Comparison of ENCODE assay signal across 2 cellular contexts in the genomic region with DNA sequence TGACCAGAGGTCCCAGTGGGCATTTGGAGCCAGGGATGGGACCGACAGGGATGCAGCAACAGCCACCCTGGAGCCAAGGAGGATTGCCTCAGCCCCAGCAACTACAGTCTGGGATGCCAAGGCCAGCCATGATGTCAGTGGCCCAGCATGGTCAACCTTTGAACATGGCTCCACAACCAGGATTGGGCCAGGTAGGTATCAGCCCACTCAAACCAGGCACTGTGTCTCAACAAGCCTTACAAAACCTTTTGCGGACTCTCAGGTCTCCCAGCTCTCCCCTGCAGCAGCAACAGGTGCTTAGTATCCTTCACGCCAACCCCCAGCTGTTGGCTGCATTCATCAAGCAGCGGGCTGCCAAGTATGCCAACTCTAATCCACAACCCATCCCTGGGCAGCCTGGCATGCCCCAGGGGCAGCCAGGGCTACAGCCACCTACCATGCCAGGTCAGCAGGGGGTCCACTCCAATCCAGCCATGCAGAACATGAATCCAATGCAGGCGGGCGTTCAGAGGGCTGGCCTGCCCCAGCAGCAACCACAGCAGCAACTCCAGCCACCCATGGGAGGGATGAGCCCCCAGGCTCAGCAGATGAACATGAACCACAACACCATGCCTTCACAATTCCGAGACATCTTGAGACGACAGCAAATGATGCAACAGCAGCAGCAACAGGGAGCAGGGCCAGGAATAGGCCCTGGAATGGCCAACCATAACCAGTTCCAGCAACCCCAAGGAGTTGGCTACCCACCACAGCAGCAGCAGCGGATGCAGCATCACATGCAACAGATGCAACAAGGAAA.
A peak's percentile ranks its signal among the peaks of the same experiment; 100 is the strongest.
TF ChIP-seq lines count a peak whose summit lies in the region.

No MANE protein-coding gene starts in this region.

TF ChIP-seq in IMR-90, 13 proteins besides CTCF, POLR2A, EP300 and RAD21:
- TF ChIP-seq NFE2L2 (IDR thresholded peaks at IDR 0.05; ENCODE audit: low read depth, low read length) (no peak), FOS (IDR thresholded peaks at IDR 0.05; ENCODE audit: low read depth, low read length) (no peak), CHD1 (IDR thresholded peaks at IDR 0.05; ENCODE audit: low read depth, low read length) (no peak)
- TF ChIP-seq, protein P1, sequence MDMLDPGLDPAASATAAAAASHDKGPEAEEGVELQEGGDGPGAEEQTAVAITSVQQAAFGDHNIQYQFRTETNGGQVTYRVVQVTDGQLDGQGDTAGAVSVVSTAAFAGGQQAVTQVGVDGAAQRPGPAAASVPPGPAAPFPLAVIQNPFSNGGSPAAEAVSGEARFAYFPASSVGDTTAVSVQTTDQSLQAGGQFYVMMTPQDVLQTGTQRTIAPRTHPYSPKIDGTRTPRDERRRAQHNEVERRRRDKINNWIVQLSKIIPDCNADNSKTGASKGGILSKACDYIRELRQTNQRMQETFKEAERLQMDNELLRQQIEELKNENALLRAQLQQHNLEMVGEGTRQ (IDR thresholded peaks at IDR 0.05; ENCODE audit: low read depth, low read length): no peak
- TF ChIP-seq, protein P2, sequence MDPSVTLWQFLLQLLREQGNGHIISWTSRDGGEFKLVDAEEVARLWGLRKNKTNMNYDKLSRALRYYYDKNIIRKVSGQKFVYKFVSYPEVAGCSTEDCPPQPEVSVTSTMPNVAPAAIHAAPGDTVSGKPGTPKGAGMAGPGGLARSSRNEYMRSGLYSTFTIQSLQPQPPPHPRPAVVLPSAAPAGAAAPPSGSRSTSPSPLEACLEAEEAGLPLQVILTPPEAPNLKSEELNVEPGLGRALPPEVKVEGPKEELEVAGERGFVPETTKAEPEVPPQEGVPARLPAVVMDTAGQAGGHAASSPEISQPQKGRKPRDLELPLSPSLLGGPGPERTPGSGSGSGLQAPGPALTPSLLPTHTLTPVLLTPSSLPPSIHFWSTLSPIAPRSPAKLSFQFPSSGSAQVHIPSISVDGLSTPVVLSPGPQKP (IDR thresholded peaks at IDR 0.05; ENCODE audit: borderline replicate concordance, low read depth, low read length): no peak
TF ChIP-seq in IMR-90: peak in this region for 0.

TF ChIP-seq in K562, 482 proteins besides CTCF, POLR2A, EP300 and RAD21:
- TF ChIP-seq POLR2AphosphoS5 (IDR thresholded peaks at IDR 0.05; ENCODE audit: control insufficient read depth, insufficient read depth, low read depth, low read length) (peak; percentile 7; the same call in 1 of the 2 replicates), POLR2G (IDR thresholded peaks at IDR 0.05; ENCODE audit: low read depth, low read length) (peak; percentile 29; the same call in 1 of the 2 replicates), HOXB6 (CRISPR knock-in tag; IDR thresholded peaks at IDR 0.05; ENCODE audit: borderline replicate concordance) (no peak)
